14 cellular contexts compared by ENCODE assay signal in the genomic region with DNA sequence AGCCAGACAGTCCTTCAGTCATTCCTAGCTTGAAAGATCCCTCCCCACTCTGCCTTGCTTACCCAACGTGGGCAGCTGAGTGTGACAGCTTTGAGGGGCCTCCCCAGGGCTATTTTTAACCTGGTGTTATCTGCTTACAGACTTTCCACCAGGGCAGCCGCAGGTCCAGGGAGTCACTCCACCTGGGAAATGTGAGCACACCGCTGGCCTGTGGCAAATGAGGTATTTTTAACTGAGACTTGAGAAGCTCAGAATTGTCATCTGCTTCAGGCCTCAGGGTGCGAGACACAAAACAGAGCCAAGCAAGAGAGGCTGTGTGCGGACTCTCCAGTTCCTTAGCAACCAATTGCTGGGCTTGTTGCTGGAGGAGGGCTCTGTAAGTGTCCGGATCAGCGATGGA. TPM values are rescaled to one million over a fixed set of nuclear protein-coding genes. Genes with fewer than 3 reads are reported as not detected.
DNase-seq lines count a peak whose midpoint lies in the region; ATAC-seq and TF ChIP-seq lines count a peak whose summit lies in the region.
"Had no signal": no experiment of that assay in that cellular context is flagged by ENCODE, and none has a peak within 500 bp of the region (broad histone marks: within the 10 kb centered on the region; RNA-seq: fewer than 3 reads in every experiment).

No MANE protein-coding gene starts in this region.

- H3K4me1 ChIP-seq in BE2C (peaks cover 8% of the 10 kb centered on the region; the same call in 1 of the 2 replicates), left ventricle myocardium inferior (peaks cover 40% of the 10 kb centered on the region)

- no peaks in the 10 kb centered on the region for H3K9me3 ChIP-seq in BE2C
- no peaks in the 10 kb centered on the region for H3K9me3 ChIP-seq in left ventricle myocardium inferior (replicated peaks)

- no peak for TF ChIP-seq CTCF in BE2C (IDR thresholded peaks at IDR 0.05; ENCODE audit: low read depth, low read length)
- no peak for TF ChIP-seq CTCF in left ventricle myocardium inferior (IDR thresholded peaks at IDR 0.05; ENCODE audit: borderline replicate concordance)

- H3K27ac ChIP-seq in left ventricle myocardium inferior (replicated peaks), result peak overlapping the region; percentile 88

- peak; percentile 51 for DNase-seq in BE2C
- DNase-seq in HuH-7.5 (ENCODE audit: low spot score), result peak; percentile 8
- peak; percentile 57 for DNase-seq in left ventricle myocardium inferior
- no peak for DNase-seq in NCI-H2107 (lab: John Stamatoyannopoulos, UW)
- no peak for DNase-seq in NCI-H774 (lab: John Stamatoyannopoulos, UW)
- DNase-seq in cortex of kidney (lab: John Stamatoyannopoulos, UW), result no peak
- DNase-seq: activated CD4-positive, alpha-beta T cell treated with anti-CD3 and anti-CD28 coated beads for 1 hour; activated T-cell treated with anti-CD3 and anti-CD28 coated beads, Interleukin-2, amount 50 U/mL, for 1 hour; DND-41; stimulated activated CD4-positive, alpha-beta T cell treated with anti-CD3 and anti-CD28 coated beads, Interleukin-15, amount 100 ng/mL, for 24 hours had no signal

- H3K4me3 ChIP-seq in BE2C (ENCODE audit: low read depth, low read length), result no peak overlapping the region
- H3K4me3 ChIP-seq in left ventricle myocardium inferior, result peak overlapping the region; percentile 49

- ATAC-seq in GM19023 (IDR thresholded peaks at IDR 0.05; ENCODE audit: unreplicated experiment) (peak; percentile 63), HG03159 (IDR thresholded peaks at IDR 0.05; ENCODE audit: unreplicated experiment) (no peak)
- ATAC-seq: HCT116, Panc1 had no signal

- intact Hi-C loops in left ventricle myocardium inferior (cut with micrococcal nuclease), result no loop called here

- H3K27me3 ChIP-seq in BE2C (no peaks in the 10 kb centered on the region), left ventricle myocardium inferior (ENCODE audit: low read depth) (no peaks in the 10 kb centered on the region)

- H3K36me3 ChIP-seq in BE2C (no peaks in the 10 kb centered on the region), left ventricle myocardium inferior (no peaks in the 10 kb centered on the region)

RNA-seq across cellular contexts. Expression of a gene that starts 13.0 kb away (rescaled TPM):
- polyA plus RNA-seq in BE2C (2012; ENCODE audit: insufficient read depth, insufficient read length, low read depth), result 1.5 TPM
- total RNA-seq in left ventricle myocardium inferior, result 92.0 TPM

Comparison
In these comparisons a context has a peak if more than half of its experiments do, and no peak if none do; other contexts are left out.
1. DNase-seq: peak in BE2C (single experiment), HuH-7.5 (single experiment) and left ventricle myocardium inferior (single experiment); none in NCI-H2107 (single experiment), NCI-H774 (single experiment) and cortex of kidney (single experiment).